Comparison of ENCODE assay signal across 3 cellular contexts in genomic region chr5:105970919-105971318, GRCh38.
"Had no signal": no experiment of that assay in that cellular context is flagged by ENCODE, and none has a peak within 500 bp of the region (broad histone marks: within the 10 kb centered on the region; RNA-seq: fewer than 3 reads in every experiment).

No MANE protein-coding gene starts in this region.

- ATAC-seq: GM12878 had no signal

- H3K4me3 ChIP-seq: GM12878 had no signal

- DNase-seq: GDM1, GF-D8 had no signal
